In the genomic region with DNA sequence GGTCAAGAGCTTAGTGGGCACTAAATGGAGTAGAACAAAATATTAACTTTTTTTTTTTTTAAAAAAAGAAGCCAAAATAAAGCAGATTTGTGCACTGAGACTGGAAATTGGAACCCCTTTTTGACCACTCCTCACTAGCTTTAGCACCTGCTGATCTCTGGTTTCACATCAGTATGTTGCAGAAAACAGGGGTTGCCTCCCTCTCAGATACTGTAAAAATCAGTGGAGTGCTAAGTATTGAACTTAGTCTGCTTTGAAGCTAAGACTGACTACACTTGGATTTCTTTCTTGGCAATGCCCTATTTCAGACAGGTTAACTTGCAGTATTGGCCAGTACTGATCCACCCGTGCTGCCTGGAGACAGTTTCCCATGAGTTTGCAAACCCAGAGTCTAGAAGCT, we compare ENCODE assay signal across 20 cellular contexts. TPM values are rescaled to one million over a fixed set of nuclear protein-coding genes. Genes with fewer than 3 reads are reported as not detected.
DNase-seq lines count a peak whose midpoint lies in the region; ATAC-seq and TF ChIP-seq lines count a peak whose summit lies in the region.
"Had no signal": no experiment of that assay in that cellular context is flagged by ENCODE, and none has a peak within 500 bp of the region (broad histone marks: within the 10 kb centered on the region; RNA-seq: fewer than 3 reads in every experiment).

No MANE protein-coding gene starts in this region.

- POLR2A ChIA-PET in PC-3 (lab: Charles Lee; ENCODE audit: unreplicated experiment), result no interaction called here

- H3K36me3 ChIP-seq in PC-3 (ENCODE audit: low read depth, low read length) (no peaks in the 10 kb centered on the region), esophagus muscularis mucosa (no peaks in the 10 kb centered on the region)
- H3K36me3 ChIP-seq: gastroesophageal sphincter, ovary had no signal

- H3K4me1 ChIP-seq in PC-3 (ENCODE audit: insufficient read depth, low read length) (peaks cover 62% of the 10 kb centered on the region), esophagus muscularis mucosa (peaks cover 26 to 33% (median 31%) of the 10 kb centered on the region in 4 donors)

- peaks cover 9 to 12% of the 10 kb centered on the region in 2 donors for H3K36me3 Mint-ChIP-seq in stimulated activated naive B cell treated with anti-CD40 and anti-IgM and Interleukin-4, amounts not matched to agents 10 μg/mL and 1 μg/mL and 100 μg/mL, for 72 hours
- H3K36me3 Mint-ChIP-seq: natural killer cell had no signal

- peak; percentile 25 for ATAC-seq in HG02642 (IDR thresholded peaks at IDR 0.05; ENCODE audit: poor library complexity, unreplicated experiment)
- ATAC-seq in PC-3, result no peak
- ATAC-seq in stimulated activated naive B cell treated with anti-CD40 and anti-IgM and Interleukin-4, amounts not matched to agents 10 μg/mL and 1 μg/mL and 100 μg/mL, for 72 hours (replicated peaks), result peak; percentile 51 to 56
- ATAC-seq: gastroesophageal sphincter, natural killer cell, right cardiac atrium had no signal

- intact Hi-C loops in PC-3 (cut with micrococcal nuclease), result loop anchor here (5.0 kb wide), 1 partner anchor 38 kb away; no protein-coding TSS in a partner anchor
- intact Hi-C loops in esophagus muscularis mucosa (cut with DNase I), result no loop called here

- no peaks in the 10 kb centered on the region for H3K27me3 Mint-ChIP-seq in stimulated activated naive B cell treated with anti-CD40 and anti-IgM and Interleukin-4, amounts not matched to agents 10 μg/mL and 1 μg/mL and 100 μg/mL, for 72 hours

- H3K27ac ChIP-seq in PC-3 (ENCODE audit: low read length) (peak overlapping the region; percentile 99), esophagus muscularis mucosa (replicated peaks in 1 of 4) (no peak overlapping the region)
- H3K27ac ChIP-seq: gastroesophageal sphincter, ovary had no signal

- no peaks in the 10 kb centered on the region for H3K9me2 ChIP-seq in PC-3 (replicated peaks; ENCODE audit: low read length)

- H3K27me3 ChIP-seq in PC-3 (ENCODE audit: low read length), result no peaks in the 10 kb centered on the region
- H3K27me3 ChIP-seq in esophagus muscularis mucosa, result no peaks in the 10 kb centered on the region
- H3K27me3 ChIP-seq: gastroesophageal sphincter, ovary had no signal

- DNase-seq in GM13977 (ENCODE audit: low spot score), result peak; percentile 53
- DNase-seq in PC-3, result no peak
- DNase-seq in stimulated activated naive B cell treated with anti-CD40 and anti-IgM and Interleukin-4, amounts not matched to agents 10 μg/mL and 1 μg/mL and 100 μg/mL, for 72 hours, result no peak
- no peak for DNase-seq in ACHN
- no peak for DNase-seq in esophagus muscularis mucosa (ENCODE audit: extremely low spot score)
- DNase-seq in OCI-M2 (lab: John Stamatoyannopoulos, UW; ENCODE audit: unreplicated experiment), result no peak
- DNase-seq: activated CD4-positive, alpha-beta T cell treated with anti-CD3 and anti-CD28 coated beads, Interleukin-2, amount 50 U/mL, for 1 hour; activated naive CD4-positive, alpha-beta T cell; central memory CD4-positive, alpha-beta T cell; DND-41; erythroblast; IMR-90; mesendoderm; natural killer cell; NCI-H187 treated with DMSO at 0.1 percent for 48 hours; ovary; right cardiac atrium; SW 1271 had no signal

- peaks cover 9% of the 10 kb centered on the region; the same call in 1 of the 2 replicates for H4K20me1 ChIP-seq in PC-3 (ENCODE audit: low read length)

- H3K4me1 Mint-ChIP-seq in stimulated activated naive B cell treated with anti-CD40 and anti-IgM and Interleukin-4, amounts not matched to agents 10 μg/mL and 1 μg/mL and 100 μg/mL, for 72 hours, result peaks cover 57 to 66% of the 10 kb centered on the region in 2 donors

- peaks cover 4% of the 10 kb centered on the region for H3F3A ChIP-seq in PC-3 (ENCODE audit: low read length, unreplicated experiment)

- H3K79me2 ChIP-seq in PC-3 (ENCODE audit: low read length), result peaks cover 17% of the 10 kb centered on the region

- TF ChIP-seq CTCF in GM13977 (IDR thresholded peaks at IDR 0.05; ENCODE audit: extremely low read depth, insufficient read depth, missing control alignments), result no peak
- no peak for TF ChIP-seq CTCF in PC-3 (conservative IDR thresholded peaks at IDR 0.05; ENCODE audit: low read depth, low read length)
- TF ChIP-seq CTCF in esophagus muscularis mucosa (IDR thresholded peaks at IDR 0.05), result no peak

- H3K4me3 Mint-ChIP-seq in stimulated activated naive B cell treated with anti-CD40 and anti-IgM and Interleukin-4, amounts not matched to agents 10 μg/mL and 1 μg/mL and 100 μg/mL, for 72 hours, result peak overlapping the region in 1 of 2 donors; percentile 24

- H3K9me3 ChIP-seq in PC-3 (ENCODE audit: low read length) (no peaks in the 10 kb centered on the region), esophagus muscularis mucosa (no peaks in the 10 kb centered on the region)
- H3K9me3 ChIP-seq: gastroesophageal sphincter, ovary had no signal

- H3K9ac ChIP-seq in PC-3 (ENCODE audit: low read length), result peak overlapping the region; percentile 53; the same call in 1 of the 2 replicates

- in situ Hi-C loops in GM13977 (cut with MboI; ENCODE audit: low pct_unique_long_range_greater_than_20kb, low sequenced_read_pairs, unreplicated experiment) (no loop called here), ACHN (cut with HindIII; ENCODE audit: low pct_ligation_motif_present, low pct_unique_long_range_greater_than_20kb, low sequenced_read_pairs) (no loop called here)

- peak overlapping the region; percentile 74 for H3K27ac Mint-ChIP-seq in stimulated activated naive B cell treated with anti-CD40 and anti-IgM and Interleukin-4, amounts not matched to agents 10 μg/mL and 1 μg/mL and 100 μg/mL, for 72 hours

- H3K4me2 ChIP-seq in PC-3 (ENCODE audit: low read length), result peak overlapping the region; percentile 48

- CTCF ChIA-PET in PC-3 (lab: Charles Lee), result interaction anchor here (1.2 kb wide), 1 partner anchor 44 kb away, joined by 3 read pairs; no protein-coding TSS in a partner anchor

- no peak for TF ChIP-seq POLR2A in esophagus muscularis mucosa (IDR thresholded peaks at IDR 0.05; ENCODE audit: low read depth)

- no peaks in the 10 kb centered on the region for H3K9me3 Mint-ChIP-seq in stimulated activated naive B cell treated with anti-CD40 and anti-IgM and Interleukin-4, amounts not matched to agents 10 μg/mL and 1 μg/mL and 100 μg/mL, for 72 hours
- H3K9me3 Mint-ChIP-seq: natural killer cell had no signal

- no peak overlapping the region for H2AFZ ChIP-seq in PC-3 (ENCODE audit: low read length)

- WGBS in esophagus muscularis mucosa, result 0% methylated on average over 1 of the region's 1 CpG

- H3K4me3 ChIP-seq in PC-3 (ENCODE audit: low read length), result no peak overlapping the region
- H3K4me3 ChIP-seq in esophagus muscularis mucosa, result no peak overlapping the region
- H3K4me3 ChIP-seq: gastroesophageal sphincter, ovary had no signal

- no TSS peak for BruUV-seq in PC-3 (replicated peaks; lab: Mats Ljungman, UMichigan)

- TF ChIP-seq EP300 in esophagus muscularis mucosa (IDR thresholded peaks at IDR 0.05), result no peak

RNA-seq across cellular contexts. Expression of a gene that starts 2.7 kb away (rescaled TPM):
- total RNA-seq in PC-3 (2014; rRNA removed) (17.8 and 19.4 TPM in 2 replicates), esophagus muscularis mucosa (100 to 1,000 TPM in 1 of 4 donors, 10 to 100 TPM in 3; 37.0 to 109 (median 45.1) TPM)
